ENCODE assay signal across 8 cellular contexts in the genomic region with DNA sequence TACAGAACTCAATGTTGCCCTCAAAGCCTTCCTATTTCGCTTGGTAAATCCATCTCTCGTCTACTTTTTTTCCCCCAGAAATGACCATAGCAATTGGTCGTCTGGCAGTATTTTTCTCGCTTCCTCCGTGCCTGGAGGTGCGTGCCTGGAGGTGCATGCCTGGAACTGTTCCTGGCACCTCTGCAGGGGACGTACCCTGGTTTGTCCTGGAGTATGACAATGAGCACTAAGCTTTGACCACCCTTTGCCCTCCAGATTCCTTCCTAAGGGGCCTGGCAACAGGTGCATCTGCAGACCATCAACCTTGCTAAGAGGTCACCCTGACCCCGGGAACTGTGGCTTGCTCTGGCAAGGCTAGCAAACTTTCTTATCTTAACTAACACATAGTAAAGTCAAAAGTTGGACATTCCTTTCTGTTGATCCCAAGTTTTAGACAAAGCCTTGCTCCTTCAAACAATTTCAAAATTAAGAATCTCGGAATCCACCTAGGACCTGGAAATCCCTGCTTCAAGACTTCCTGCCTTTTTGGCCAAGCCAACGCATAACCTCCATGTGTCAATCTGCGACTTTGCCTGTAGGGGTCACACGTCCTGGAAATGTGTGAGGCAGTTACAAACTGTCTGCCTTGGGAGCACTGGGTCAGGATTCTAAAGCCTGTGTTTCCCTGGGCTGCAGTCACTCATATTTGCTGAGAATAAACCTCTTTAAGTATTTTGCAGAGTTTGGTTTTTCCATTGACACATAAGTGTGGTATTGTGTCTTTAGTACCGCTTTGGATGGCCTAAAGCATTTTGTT. TPM values are rescaled to one million over a fixed set of nuclear protein-coding genes. Genes with fewer than 3 reads are reported as not detected.
DNase-seq lines count a peak whose midpoint lies in the region; ATAC-seq and TF ChIP-seq lines count a peak whose summit lies in the region.

No MANE protein-coding gene starts in this region.

- no peaks in the 10 kb centered on the region for H3K9me3 ChIP-seq in lung (ENCODE audit: control insufficient read depth in 2 of 2, insufficient read depth in 1 of 2, low read length in 1 of 2)

- H3K36me3 ChIP-seq in lung (ENCODE audit: control insufficient read depth in 2 of 2, insufficient read depth in 2 of 2, low read length in 2 of 2): no peaks in the 10 kb centered on the region

- H3K4me3 Mint-ChIP-seq in activated naive CD8-positive, alpha-beta T cell treated with anti-CD3 and anti-CD28 coated beads, Interleukin-2, amount 50 U/mL, for 24 hours: no peak overlapping the region
- H3K4me3 Mint-ChIP-seq in activated naive CD8-positive, alpha-beta T cell treated with anti-CD3 and anti-CD28 coated beads for 36 hours: no peak overlapping the region

- no peak overlapping the region for H3K27ac ChIP-seq in lung (ENCODE audit: low read depth in 1 of 2, low read length in 1 of 2)

- no peaks in the 10 kb centered on the region for H3K36me3 Mint-ChIP-seq in activated naive CD8-positive, alpha-beta T cell treated with anti-CD3 and anti-CD28 coated beads, Interleukin-2, amount 50 U/mL, for 24 hours (ENCODE audit: low read depth)
- H3K36me3 Mint-ChIP-seq in activated naive CD8-positive, alpha-beta T cell treated with anti-CD3 and anti-CD28 coated beads for 36 hours: no peaks in the 10 kb centered on the region

- intact Hi-C loops in posterior cingulate gyrus (cut with DNase I): loop anchor here (1.0 kb wide), 1 partner anchor 258 kb away; no protein-coding TSS in a partner anchor

- no peak overlapping the region for H3K4me3 ChIP-seq in cardiac fibroblast (replicated peaks in 1 of 2; ENCODE audit: low read depth in 2 of 2, low read length in 2 of 2)
- H3K4me3 ChIP-seq in lung: no peak overlapping the region

- no peak overlapping the region for H3K27ac Mint-ChIP-seq in activated naive CD8-positive, alpha-beta T cell treated with anti-CD3 and anti-CD28 coated beads, Interleukin-2, amount 50 U/mL, for 24 hours
- H3K27ac Mint-ChIP-seq in activated naive CD8-positive, alpha-beta T cell treated with anti-CD3 and anti-CD28 coated beads for 36 hours: no peak overlapping the region

- 59 to 64% methylated on average over 13 of the region's 13 CpGs for WGBS in lung, 2 donors

- H3K4me1 ChIP-seq in lung (ENCODE audit: control insufficient read depth in 2 of 2, insufficient read depth in 2 of 2, low read length in 2 of 2): peaks cover 0 to 1% of the 10 kb centered on the region in 2 donors

- TF ChIP-seq CTCF in cardiac fibroblast (IDR thresholded peaks at IDR 0.05; ENCODE audit: low read depth, low read length) (peak; percentile 66), lung (IDR thresholded peaks at IDR 0.05; ENCODE audit: control extremely low read depth, extremely low read depth) (peak; percentile 26)

- no peak for ATAC-seq in activated naive CD8-positive, alpha-beta T cell treated with anti-CD3 and anti-CD28 coated beads, Interleukin-2, amount 50 U/mL, for 24 hours
- no peak for ATAC-seq in lung (ENCODE audit: insufficient read depth, low FRiP score)
- ATAC-seq in HG02623 (IDR thresholded peaks at IDR 0.05; ENCODE audit: unreplicated experiment): no peak

- no peaks in the 10 kb centered on the region for H3K4me1 Mint-ChIP-seq in activated naive CD8-positive, alpha-beta T cell treated with anti-CD3 and anti-CD28 coated beads, Interleukin-2, amount 50 U/mL, for 24 hours
- peaks cover 2% of the 10 kb centered on the region for H3K4me1 Mint-ChIP-seq in activated naive CD8-positive, alpha-beta T cell treated with anti-CD3 and anti-CD28 coated beads for 36 hours

- peaks cover 8% of the 10 kb centered on the region for H3K27me3 Mint-ChIP-seq in activated naive CD8-positive, alpha-beta T cell treated with anti-CD3 and anti-CD28 coated beads, Interleukin-2, amount 50 U/mL, for 24 hours
- H3K27me3 Mint-ChIP-seq in activated naive CD8-positive, alpha-beta T cell treated with anti-CD3 and anti-CD28 coated beads for 36 hours: peaks cover 32% of the 10 kb centered on the region

- no peaks in the 10 kb centered on the region for H3K9me3 Mint-ChIP-seq in activated naive CD8-positive, alpha-beta T cell treated with anti-CD3 and anti-CD28 coated beads, Interleukin-2, amount 50 U/mL, for 24 hours
- H3K9me3 Mint-ChIP-seq in activated naive CD8-positive, alpha-beta T cell treated with anti-CD3 and anti-CD28 coated beads for 36 hours: no peaks in the 10 kb centered on the region

- DNase-seq in activated naive CD8-positive, alpha-beta T cell treated with anti-CD3 and anti-CD28 coated beads, Interleukin-2, amount 50 U/mL, for 24 hours: peak; percentile 12
- DNase-seq in activated naive CD8-positive, alpha-beta T cell treated with anti-CD3 and anti-CD28 coated beads for 36 hours: no peak
- peak; percentile 23 for DNase-seq in HCEC 1CT
- DNase-seq in NCI-H226: peak; percentile 57
- DNase-seq in cardiac fibroblast (ENCODE audit: low read depth in 2 of 2): peak; percentile 61 to 64
- no peak for DNase-seq in lung (ENCODE audit: low spot score)
- DNase-seq in posterior cingulate gyrus: no peak

- no peaks in the 10 kb centered on the region for H3K27me3 ChIP-seq in lung (ENCODE audit: control insufficient read depth, insufficient read depth)

RNA-seq across cellular contexts. Expression of a gene that starts 28.8 kb away (rescaled TPM):
- 10 to 100 TPM; 41.5 to 43.2 TPM for total RNA-seq in activated naive CD8-positive, alpha-beta T cell treated with anti-CD3 and anti-CD28 coated beads for 36 hours
- total RNA-seq in lung: 10 to 100 TPM; 33.1 to 40.2 TPM
- 10 to 100 TPM; 10.9 to 20.7 TPM for polyA plus RNA-seq in lung

Comparison
In these comparisons a context has a peak if more than half of its experiments do, and no peak if none do; other contexts are left out.
1. DNase-seq: peak in activated naive CD8-positive, alpha-beta T cell treated with anti-CD3 and anti-CD28 coated beads, Interleukin-2, amount 50 U/mL, for 24 hours (single experiment), HCEC 1CT (single experiment), NCI-H226 (single experiment) and cardiac fibroblast (2 of 2); none in activated naive CD8-positive, alpha-beta T cell treated with anti-CD3 and anti-CD28 coated beads for 36 hours (single experiment), lung (single experiment) and posterior cingulate gyrus (0 of 10).